ENCODE assay signal across 1 cellular context in genomic region chr10:51257511-51258248, GRCh38.
TF ChIP-seq lines count a peak whose summit lies in the region.

No MANE protein-coding gene starts in this region.

TF ChIP-seq in H1, 55 proteins besides CTCF, POLR2A, EP300 and RAD21:
- TF ChIP-seq CHD7 (IDR thresholded peaks at IDR 0.05; ENCODE audit: insufficient replicate concordance, low read length): no peak
- no peak for TF ChIP-seq NANOG (IDR thresholded peaks at IDR 0.05; ENCODE audit: insufficient read depth, low read depth, low read length, poor library complexity, severe bottlenecking)
